Comparison of ENCODE assay signal across 8 cellular contexts in genomic region chr20:35661908-35662307, GRCh38. TPM values are rescaled to one million over a fixed set of nuclear protein-coding genes. Genes with fewer than 3 reads are reported as not detected.
DNase-seq lines count a peak whose midpoint lies in the region; ATAC-seq and TF ChIP-seq lines count a peak whose summit lies in the region.

No MANE protein-coding gene starts in this region.

- H3K9ac ChIP-seq in iPS-20b (ENCODE audit: low read depth, low read length), result peak overlapping the region; percentile 23; the same call in 1 of the 2 replicates

- H3K27ac Mint-ChIP-seq in activated naive CD4-positive, alpha-beta T cell treated with anti-CD3 and anti-CD28 coated beads, Interleukin-2, amount 50 U/mL, for 24 hours, result peak overlapping the region; percentile 100
- H3K27ac Mint-ChIP-seq in activated naive CD4-positive, alpha-beta T cell treated with anti-CD3 and anti-CD28 coated beads, Interleukin-2, amount 50 U/mL, for 72 hours, result peak overlapping the region; percentile 99 to 100

- H3K4me3 ChIP-seq in iPS-20b (ENCODE audit: low read length) (peak overlapping the region; percentile 99), tibial artery (peak overlapping the region; percentile 67 to 87), Peyer's patch (peak overlapping the region in 1 of 4 donors; percentile 2)

- peaks cover 18% of the 10 kb centered on the region; the same call in 1 of the 2 replicates for H3K4me1 ChIP-seq in iPS-20b (ENCODE audit: insufficient read depth, low read length)
- peaks cover 0 to 67% (median 31%) of the 10 kb centered on the region in 4 donors for H3K4me1 ChIP-seq in tibial artery
- H3K4me1 ChIP-seq in Peyer's patch, result peaks cover 0 to 44% (median 11%) of the 10 kb centered on the region in 4 donors

- no peak for DNase-seq in activated naive CD4-positive, alpha-beta T cell treated with Interleukin-2 at 50 U/mL for 16 hours
- DNase-seq in activated naive CD4-positive, alpha-beta T cell treated with anti-CD3 and anti-CD28 coated beads, Interleukin-2, amount 50 U/mL, for 72 hours (ENCODE audit: low spot score in 2 of 2), result no peak
- DNase-seq in tibial artery (no peak), Peyer's patch (no peak), EL (no peak)

- H3K36me3 Mint-ChIP-seq in activated naive CD4-positive, alpha-beta T cell treated with anti-CD3 and anti-CD28 coated beads, Interleukin-2, amount 50 U/mL, for 24 hours, result peaks cover 12% of the 10 kb centered on the region
- peaks cover 25 to 61% of the 10 kb centered on the region in 2 donors for H3K36me3 Mint-ChIP-seq in activated naive CD4-positive, alpha-beta T cell treated with anti-CD3 and anti-CD28 coated beads, Interleukin-2, amount 50 U/mL, for 72 hours

- H3K9me3 Mint-ChIP-seq in activated naive CD4-positive, alpha-beta T cell treated with anti-CD3 and anti-CD28 coated beads, Interleukin-2, amount 50 U/mL, for 24 hours, result no peaks in the 10 kb centered on the region
- H3K9me3 Mint-ChIP-seq in activated naive CD4-positive, alpha-beta T cell treated with anti-CD3 and anti-CD28 coated beads, Interleukin-2, amount 50 U/mL, for 72 hours, result no peaks in the 10 kb centered on the region

- TF ChIP-seq CTCF in tibial artery (IDR thresholded peaks at IDR 0.05), result no peak
- TF ChIP-seq CTCF in Peyer's patch (IDR thresholded peaks at IDR 0.05), result no peak

- H3K27ac ChIP-seq in iPS-20b (ENCODE audit: low read length) (no peak overlapping the region), tibial artery (peak overlapping the region; percentile 42 to 93), Peyer's patch (no peak overlapping the region)

- no peaks in the 10 kb centered on the region for H3K27me3 ChIP-seq in iPS-20b (ENCODE audit: insufficient read depth, low read length)
- no peaks in the 10 kb centered on the region for H3K27me3 ChIP-seq in tibial artery
- no peaks in the 10 kb centered on the region for H3K27me3 ChIP-seq in Peyer's patch

- peaks cover 67% of the 10 kb centered on the region for H3K4me1 Mint-ChIP-seq in activated naive CD4-positive, alpha-beta T cell treated with anti-CD3 and anti-CD28 coated beads, Interleukin-2, amount 50 U/mL, for 24 hours

- TF ChIP-seq POLR2A in Peyer's patch (IDR thresholded peaks at IDR 0.05), result no peak

- H3K36me3 ChIP-seq in iPS-20b (ENCODE audit: insufficient read depth, low read depth, low read length) (peaks cover 7% of the 10 kb centered on the region; the same call in 1 of the 2 replicates), tibial artery (no peaks in the 10 kb centered on the region), Peyer's patch (no peaks in the 10 kb centered on the region)

- no peaks in the 10 kb centered on the region for H3K27me3 Mint-ChIP-seq in activated naive CD4-positive, alpha-beta T cell treated with anti-CD3 and anti-CD28 coated beads, Interleukin-2, amount 50 U/mL, for 24 hours

- no peak for ATAC-seq in activated naive CD4-positive, alpha-beta T cell treated with anti-CD3 and anti-CD28 coated beads, Interleukin-2, amount 50 U/mL, for 72 hours
- ATAC-seq in GM19452 (IDR thresholded peaks at IDR 0.05; ENCODE audit: unreplicated experiment), result no peak

- peak overlapping the region; percentile 93 for H3K4me3 Mint-ChIP-seq in activated naive CD4-positive, alpha-beta T cell treated with anti-CD3 and anti-CD28 coated beads, Interleukin-2, amount 50 U/mL, for 24 hours

- H3K9me3 ChIP-seq in iPS-20b (ENCODE audit: insufficient read depth, low read depth, low read length) (no peaks in the 10 kb centered on the region), tibial artery (no peaks in the 10 kb centered on the region), Peyer's patch (no peaks in the 10 kb centered on the region)

- intact Hi-C loops in tibial artery (cut with DNase I; ENCODE audit: low total_unique reads), result loop anchor here (2.0 to 5.0 kb wide), 2 partner anchors 45 to 225 kb away; partner anchors contain the start of gene SPAG4

RNA-seq across cellular contexts. Expression of gene CPNE1, which starts 2.8 kb away (rescaled TPM):
- 100 to 1,000 TPM; 332 to 352 TPM for total RNA-seq in activated naive CD4-positive, alpha-beta T cell treated with anti-CD3 and anti-CD28 coated beads, Interleukin-2, amount 50 U/mL, for 72 hours
- total RNA-seq in Peyer's patch, result 100 to 1,000 TPM in 3 of 4 donors, 10 to 100 TPM in 1; 84.9 to 201 (median 127) TPM

RNA-seq across cellular contexts. Expression of gene RBM12, which starts 2.8 kb away (rescaled TPM):
- total RNA-seq in activated naive CD4-positive, alpha-beta T cell treated with anti-CD3 and anti-CD28 coated beads, Interleukin-2, amount 50 U/mL, for 72 hours, result 100 to 1,000 TPM; 110 to 116 TPM
- 10 to 100 TPM; 21.1 to 38.1 (median 32.3) TPM for total RNA-seq in Peyer's patch

RNA-seq across cellular contexts. Expression of gene NFS1, which starts 37.2 kb away (rescaled TPM):
- total RNA-seq in activated naive CD4-positive, alpha-beta T cell treated with anti-CD3 and anti-CD28 coated beads, Interleukin-2, amount 50 U/mL, for 72 hours, result 10 to 100 TPM; 48.5 to 50.1 TPM
- total RNA-seq in Peyer's patch, result 10 to 100 TPM; 29.2 to 62.2 (median 41.4) TPM

RNA-seq across cellular contexts. Expression of gene ROMO1, which starts 37.3 kb away (rescaled TPM):
- total RNA-seq in activated naive CD4-positive, alpha-beta T cell treated with anti-CD3 and anti-CD28 coated beads, Interleukin-2, amount 50 U/mL, for 72 hours, result 100 to 1,000 TPM; 111 to 120 TPM
- total RNA-seq in Peyer's patch, result 100 to 1,000 TPM; 154 to 259 (median 192) TPM

RNA-seq across cellular contexts. Expression of gene SPAG4, which starts 46.3 kb away (rescaled TPM):
- 10 to 100 TPM in 1 of 2 donors, 1 to 10 TPM in 1; 9.6 to 13.2 TPM for total RNA-seq in activated naive CD4-positive, alpha-beta T cell treated with anti-CD3 and anti-CD28 coated beads, Interleukin-2, amount 50 U/mL, for 72 hours
- total RNA-seq in Peyer's patch, result 10 to 100 TPM in 2 of 4 donors, not detected in 2; 10.7 to 28.1 TPM

Comparison
In these comparisons a context has a peak if more than half of its experiments do, and no peak if none do; other contexts are left out.
1. H3K27ac ChIP-seq: peak in tibial artery (2 of 2); none in iPS-20b (single experiment) and Peyer's patch (0 of 4).